2 cellular contexts compared by ENCODE assay signal in the genomic region with DNA sequence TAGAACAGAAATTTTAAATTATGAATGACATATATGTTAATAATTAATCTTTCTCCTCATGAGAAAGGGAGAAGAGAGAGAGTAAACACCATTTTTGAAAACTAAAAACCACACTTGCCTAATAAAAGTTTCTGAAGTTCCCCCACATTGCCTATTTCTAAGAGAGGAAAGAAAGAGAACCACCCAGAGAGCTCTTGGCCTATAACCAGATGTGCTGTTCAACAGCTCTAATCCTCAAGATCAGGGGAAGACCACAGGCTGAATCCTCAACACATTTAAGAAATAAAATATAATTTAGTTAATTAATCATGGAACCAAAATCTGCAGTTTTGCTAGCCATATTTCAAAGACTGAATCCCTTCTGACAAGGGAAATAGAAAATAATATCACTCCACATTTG.
TF ChIP-seq lines count a peak whose summit lies in the region.

No MANE protein-coding gene starts in this region.

TF ChIP-seq in SK-N-SH, 30 proteins besides CTCF, POLR2A, EP300 and RAD21:
- TF ChIP-seq SIN3A (IDR thresholded peaks at IDR 0.05; ENCODE audit: borderline replicate concordance, low read depth, low read length) (no peak), TCF12 (IDR thresholded peaks at IDR 0.05) (no peak), TAF1 (IDR thresholded peaks at IDR 0.05; ENCODE audit: borderline replicate concordance, low read depth, low read length) (no peak), ELF1 (IDR thresholded peaks at IDR 0.05) (no peak), GATA2 (CRISPR knock-in tag; IDR thresholded peaks at IDR 0.05) (no peak)
- TF ChIP-seq, protein P1, sequence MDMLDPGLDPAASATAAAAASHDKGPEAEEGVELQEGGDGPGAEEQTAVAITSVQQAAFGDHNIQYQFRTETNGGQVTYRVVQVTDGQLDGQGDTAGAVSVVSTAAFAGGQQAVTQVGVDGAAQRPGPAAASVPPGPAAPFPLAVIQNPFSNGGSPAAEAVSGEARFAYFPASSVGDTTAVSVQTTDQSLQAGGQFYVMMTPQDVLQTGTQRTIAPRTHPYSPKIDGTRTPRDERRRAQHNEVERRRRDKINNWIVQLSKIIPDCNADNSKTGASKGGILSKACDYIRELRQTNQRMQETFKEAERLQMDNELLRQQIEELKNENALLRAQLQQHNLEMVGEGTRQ (IDR thresholded peaks at IDR 0.05; ENCODE audit: borderline replicate concordance, low read depth, low read length), result no peak
- TF ChIP-seq, protein P2, sequence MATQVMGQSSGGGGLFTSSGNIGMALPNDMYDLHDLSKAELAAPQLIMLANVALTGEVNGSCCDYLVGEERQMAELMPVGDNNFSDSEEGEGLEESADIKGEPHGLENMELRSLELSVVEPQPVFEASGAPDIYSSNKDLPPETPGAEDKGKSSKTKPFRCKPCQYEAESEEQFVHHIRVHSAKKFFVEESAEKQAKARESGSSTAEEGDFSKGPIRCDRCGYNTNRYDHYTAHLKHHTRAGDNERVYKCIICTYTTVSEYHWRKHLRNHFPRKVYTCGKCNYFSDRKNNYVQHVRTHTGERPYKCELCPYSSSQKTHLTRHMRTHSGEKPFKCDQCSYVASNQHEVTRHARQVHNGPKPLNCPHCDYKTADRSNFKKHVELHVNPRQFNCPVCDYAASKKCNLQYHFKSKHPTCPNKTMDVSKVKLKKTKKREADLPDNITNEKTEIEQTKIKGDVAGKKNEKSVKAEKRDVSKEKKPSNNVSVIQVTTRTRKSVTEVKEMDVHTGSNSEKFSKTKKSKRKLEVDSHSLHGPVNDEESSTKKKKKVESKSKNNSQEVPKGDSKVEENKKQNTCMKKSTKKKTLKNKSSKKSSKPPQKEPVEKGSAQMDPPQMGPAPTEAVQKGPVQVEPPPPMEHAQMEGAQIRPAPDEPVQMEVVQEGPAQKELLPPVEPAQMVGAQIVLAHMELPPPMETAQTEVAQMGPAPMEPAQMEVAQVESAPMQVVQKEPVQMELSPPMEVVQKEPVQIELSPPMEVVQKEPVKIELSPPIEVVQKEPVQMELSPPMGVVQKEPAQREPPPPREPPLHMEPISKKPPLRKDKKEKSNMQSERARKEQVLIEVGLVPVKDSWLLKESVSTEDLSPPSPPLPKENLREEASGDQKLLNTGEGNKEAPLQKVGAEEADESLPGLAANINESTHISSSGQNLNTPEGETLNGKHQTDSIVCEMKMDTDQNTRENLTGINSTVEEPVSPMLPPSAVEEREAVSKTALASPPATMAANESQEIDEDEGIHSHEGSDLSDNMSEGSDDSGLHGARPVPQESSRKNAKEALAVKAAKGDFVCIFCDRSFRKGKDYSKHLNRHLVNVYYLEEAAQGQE (IDR thresholded peaks at IDR 0.05; ENCODE audit: low read depth, low read length), result no peak

TF ChIP-seq in SK-N-SH treated with all-trans-retinoic acid at 6 μM for 48 hours, 23 proteins besides CTCF, POLR2A, EP300 and RAD21:
- TF ChIP-seq CSDC2 (CRISPR knock-in tag; IDR thresholded peaks at IDR 0.05) (no peak), ZNF8 (CRISPR knock-in tag; IDR thresholded peaks at IDR 0.05) (no peak), BACH2 (CRISPR knock-in tag; IDR thresholded peaks at IDR 0.05; ENCODE audit: borderline replicate concordance) (no peak), TSHZ2 (CRISPR knock-in tag; IDR thresholded peaks at IDR 0.05) (no peak), OSR1 (CRISPR knock-in tag; IDR thresholded peaks at IDR 0.05) (no peak), ARNTL (CRISPR knock-in tag; IDR thresholded peaks at IDR 0.05; ENCODE audit: borderline replicate concordance, low read depth) (no peak), ZC3H10 (CRISPR knock-in tag; IDR thresholded peaks at IDR 0.05) (no peak), TCF4 (CRISPR knock-in tag; IDR thresholded peaks at IDR 0.05; ENCODE audit: borderline replicate concordance) (no peak), ZNF565 (CRISPR knock-in tag; conservative IDR thresholded peaks at IDR 0.05; ENCODE audit: low read depth) (no peak), PATZ1 (CRISPR knock-in tag; IDR thresholded peaks at IDR 0.05; ENCODE audit: borderline replicate concordance) (no peak), ZFP30 (CRISPR knock-in tag; IDR thresholded peaks at IDR 0.05) (no peak), SNAI2 (CRISPR knock-in tag; IDR thresholded peaks at IDR 0.05) (no peak), TOX (CRISPR knock-in tag; IDR thresholded peaks at IDR 0.05; ENCODE audit: borderline replicate concordance) (no peak), CREB5 (CRISPR knock-in tag; IDR thresholded peaks at IDR 0.05; ENCODE audit: low read depth) (no peak)
TF ChIP-seq in SK-N-SH treated with all-trans-retinoic acid at 6 μM for 48 hours: peak in this region for 0.
